8 cellular contexts compared by ENCODE assay signal in genomic region chr14:53055003-53055402, GRCh38.
A peak's percentile ranks its signal among the peaks of the same experiment; 100 is the strongest.
DNase-seq lines count a peak whose midpoint lies in the region; ATAC-seq and TF ChIP-seq lines count a peak whose summit lies in the region.

No MANE protein-coding gene starts in this region.

- no peak overlapping the region for H3K4me3 ChIP-seq in AG09309 (ENCODE audit: control insufficient read depth, low read depth, low read length)

- in situ Hi-C loops in GM13976 (cut with MboI; ENCODE audit: low sequenced_read_pairs, unreplicated experiment) = no loop called here

- TF ChIP-seq CTCF in AG09309 (IDR thresholded peaks at IDR 0.05; ENCODE audit: control insufficient read depth, insufficient read depth, low read depth, low read length, missing control alignments) (peak; percentile 66), GM13976 (IDR thresholded peaks at IDR 0.05; ENCODE audit: borderline replicate concordance, control extremely low read depth, extremely low read depth, insufficient read depth, missing control alignments) (peak; percentile 49)

- no peak for DNase-seq in AG09309 (ENCODE audit: low read depth)
- DNase-seq in GM13976 (ENCODE audit: low spot score) = peak; percentile 46
- DNase-seq in HT1080 (ENCODE audit: low read depth) = peak; percentile 55
- DNase-seq in OCI-M1 (lab: John Stamatoyannopoulos, UW) = peak; percentile 71
- peak; percentile 74 for DNase-seq in dermis blood vessel endothelial cell
- DNase-seq in lung microvascular endothelial cell (ENCODE audit: low read depth in 2 of 2) = peak; percentile 64 to 72
- no peak for DNase-seq in mesenteric fat pad (ENCODE audit: low spot score)

- ATAC-seq in HG03139 (IDR thresholded peaks at IDR 0.05; ENCODE audit: unreplicated experiment) = no peak

Comparison
In these comparisons a context has a peak if more than half of its experiments do, and no peak if none do; other contexts are left out.
1. DNase-seq: peak in GM13976 (single experiment), HT1080 (single experiment), OCI-M1 (single experiment), dermis blood vessel endothelial cell (single experiment) and lung microvascular endothelial cell (2 of 2); none in AG09309 (single experiment) and mesenteric fat pad (single experiment).